In the genomic region with DNA sequence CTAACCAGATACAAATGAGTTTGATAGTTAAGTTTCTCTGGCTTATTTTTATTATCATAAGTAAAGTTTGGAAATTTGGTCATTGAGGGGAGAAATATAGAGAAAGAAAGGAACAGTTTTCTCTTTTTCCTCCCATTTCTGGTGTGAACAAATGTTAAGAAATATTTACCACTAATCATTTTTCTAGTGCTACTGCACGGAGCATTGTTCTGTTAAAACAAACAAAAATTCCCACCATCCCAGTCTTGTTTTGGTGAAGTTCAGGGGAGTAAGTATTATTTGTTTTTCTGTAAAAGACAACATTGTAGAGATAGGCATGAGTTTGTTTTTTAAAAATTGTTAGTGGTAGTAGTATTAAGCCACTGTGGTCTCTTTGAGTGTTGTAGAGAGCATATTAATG, we compare ENCODE assay signal across 8 cellular contexts.
DNase-seq lines count a peak whose midpoint lies in the region; ATAC-seq and TF ChIP-seq lines count a peak whose summit lies in the region.

No MANE protein-coding gene starts in this region.

- H3K9me3 ChIP-seq in BE2C (no peaks in the 10 kb centered on the region), SK-N-SH (no peaks in the 10 kb centered on the region), gastroesophageal sphincter (no peaks in the 10 kb centered on the region)

- no peak for ATAC-seq in gastroesophageal sphincter
- no peak for ATAC-seq in HG03108 (IDR thresholded peaks at IDR 0.05; ENCODE audit: unreplicated experiment)

- H3K27me3 ChIP-seq in BE2C (no peaks in the 10 kb centered on the region), SK-N-SH (ENCODE audit: insufficient read depth) (no peaks in the 10 kb centered on the region), gastroesophageal sphincter (no peaks in the 10 kb centered on the region), rectal smooth muscle tissue (ENCODE audit: control insufficient read depth, insufficient read depth, low read length) (no peaks in the 10 kb centered on the region)

- peak overlapping the region; percentile 76 for H3K4me2 ChIP-seq in SK-N-SH

- H3K4me1 ChIP-seq in BE2C: peaks cover 8% of the 10 kb centered on the region
- H3K4me1 ChIP-seq in SK-N-SH (ENCODE audit: control insufficient read depth in 1 of 2, insufficient read depth in 2 of 2, low read depth in 1 of 2, low read length in 1 of 2): peaks cover 0 to 18% of the 10 kb centered on the region in 2 experiments; a peak in 3 of 4 replicates
- H3K4me1 ChIP-seq in gastroesophageal sphincter: peaks cover 0 to 75% (median 6%) of the 10 kb centered on the region in 3 donors
- H3K4me1 ChIP-seq in rectal smooth muscle tissue (ENCODE audit: control insufficient read depth, insufficient read depth, low read length): no peaks in the 10 kb centered on the region

- WGBS in SK-N-SH (ENCODE audit: low lambda C conversion rate): 70% methylated on average over 1 of the region's 1 CpG
- WGBS in gastroesophageal sphincter (ENCODE audit: low coverage in 1 of 2), 2 donors: 0 to 5% methylated on average over 1 of the region's 1 CpG

- peak overlapping the region; percentile 58 for H3K9ac ChIP-seq in SK-N-SH
- no peak overlapping the region for H3K9ac ChIP-seq in rectal smooth muscle tissue (ENCODE audit: low read length)

- peak overlapping the region; percentile 57; the same call in 1 of the 2 replicates for H2AFZ ChIP-seq in SK-N-SH (ENCODE audit: low read depth)

- no peak for TF ChIP-seq EP300 in SK-N-SH (IDR thresholded peaks at IDR 0.05; ENCODE audit: borderline replicate concordance in 1 of 2, low read depth in 1 of 2, low read length in 1 of 2)
- no peak for TF ChIP-seq EP300 in gastroesophageal sphincter (IDR thresholded peaks at IDR 0.05)

- no peak for TF ChIP-seq POLR2A in gastroesophageal sphincter (IDR thresholded peaks at IDR 0.05)

- no peak for TF ChIP-seq CTCF in BE2C (IDR thresholded peaks at IDR 0.05; ENCODE audit: low read depth, low read length)
- no peak for TF ChIP-seq CTCF in SK-N-SH (IDR thresholded peaks at IDR 0.05)
- TF ChIP-seq CTCF in gastroesophageal sphincter (IDR thresholded peaks at IDR 0.05): no peak

- H3K36me3 ChIP-seq in BE2C: no peaks in the 10 kb centered on the region
- no peaks in the 10 kb centered on the region for H3K36me3 ChIP-seq in SK-N-SH (replicated peaks in 1 of 2; ENCODE audit: control insufficient read depth in 1 of 2, insufficient read depth in 2 of 2, low read length in 1 of 2)
- no peaks in the 10 kb centered on the region for H3K36me3 ChIP-seq in gastroesophageal sphincter
- H3K36me3 ChIP-seq in rectal smooth muscle tissue (ENCODE audit: control insufficient read depth, insufficient read depth, low read length): no peaks in the 10 kb centered on the region

- no peaks in the 10 kb centered on the region for H3K9me2 ChIP-seq in SK-N-SH

- no peaks in the 10 kb centered on the region for H4K20me1 ChIP-seq in SK-N-SH (ENCODE audit: insufficient read depth)

- H3K4me3 ChIP-seq in BE2C (ENCODE audit: low read depth, low read length) (peak overlapping the region; percentile 43), SK-N-SH (ENCODE audit: low read depth in 2 of 2, low read length in 1 of 2) (peak overlapping the region; percentile 37 to 57; a peak in 3 of 4 replicates), gastroesophageal sphincter (peak overlapping the region; percentile 47 to 69), rectal smooth muscle tissue (ENCODE audit: low read length) (peak overlapping the region; percentile 53)

- CTCF ChIA-PET in SK-N-SH (lab: Yijun Ruan, JAX): interaction anchor here (1.5 to 1.6 kb wide), 2 partner anchors 10 to 123 kb away, joined by 4 read pairs; no protein-coding TSS in a partner anchor

- H3K27ac ChIP-seq in SK-N-SH (ENCODE audit: low read depth in 2 of 2, low read length in 1 of 2): peak overlapping the region; percentile 14 to 81; a peak in 3 of 4 replicates
- H3K27ac ChIP-seq in gastroesophageal sphincter: peak overlapping the region; percentile 78 to 88 (median 82)
- peak overlapping the region; percentile 21 for H3K27ac ChIP-seq in rectal smooth muscle tissue (ENCODE audit: low read depth, low read length)

- POLR2A ChIA-PET in SK-N-SH (lab: Yijun Ruan, JAX): interaction anchor here (0.7 kb wide), 1 partner anchor 9 kb away, joined by 3 read pairs; no protein-coding TSS in a partner anchor

- no peak for TF ChIP-seq RAD21 in SK-N-SH (IDR thresholded peaks at IDR 0.05; ENCODE audit: low read length)

- peaks cover 29% of the 10 kb centered on the region for H3F3A ChIP-seq in SK-N-SH (replicated peaks; ENCODE audit: insufficient read depth)

- DNase-seq in BE2C (no peak), SK-N-SH (no peak), NCI-H2171 (lab: John Stamatoyannopoulos, UW) (no peak), NCI-H2029 treated with DMSO at 0.1 percent for 48 hours (lab: John Stamatoyannopoulos, UW) (no peak)
- no peak for DNase-seq in stimulated activated CD4-positive, alpha-beta T cell treated with anti-CD3 and anti-CD28 coated beads, Interleukin-15, amount 100 ng/mL, for 24 hours

- peaks cover 25% of the 10 kb centered on the region; the same call in 1 of the 2 replicates for H3K79me2 ChIP-seq in SK-N-SH (ENCODE audit: insufficient read depth)

TF ChIP-seq in SK-N-SH, 30 proteins besides CTCF, POLR2A, EP300 and RAD21:
- TF ChIP-seq SIN3A (IDR thresholded peaks at IDR 0.05; ENCODE audit: borderline replicate concordance, low read depth, low read length): no peak
- TF ChIP-seq, protein P1, sequence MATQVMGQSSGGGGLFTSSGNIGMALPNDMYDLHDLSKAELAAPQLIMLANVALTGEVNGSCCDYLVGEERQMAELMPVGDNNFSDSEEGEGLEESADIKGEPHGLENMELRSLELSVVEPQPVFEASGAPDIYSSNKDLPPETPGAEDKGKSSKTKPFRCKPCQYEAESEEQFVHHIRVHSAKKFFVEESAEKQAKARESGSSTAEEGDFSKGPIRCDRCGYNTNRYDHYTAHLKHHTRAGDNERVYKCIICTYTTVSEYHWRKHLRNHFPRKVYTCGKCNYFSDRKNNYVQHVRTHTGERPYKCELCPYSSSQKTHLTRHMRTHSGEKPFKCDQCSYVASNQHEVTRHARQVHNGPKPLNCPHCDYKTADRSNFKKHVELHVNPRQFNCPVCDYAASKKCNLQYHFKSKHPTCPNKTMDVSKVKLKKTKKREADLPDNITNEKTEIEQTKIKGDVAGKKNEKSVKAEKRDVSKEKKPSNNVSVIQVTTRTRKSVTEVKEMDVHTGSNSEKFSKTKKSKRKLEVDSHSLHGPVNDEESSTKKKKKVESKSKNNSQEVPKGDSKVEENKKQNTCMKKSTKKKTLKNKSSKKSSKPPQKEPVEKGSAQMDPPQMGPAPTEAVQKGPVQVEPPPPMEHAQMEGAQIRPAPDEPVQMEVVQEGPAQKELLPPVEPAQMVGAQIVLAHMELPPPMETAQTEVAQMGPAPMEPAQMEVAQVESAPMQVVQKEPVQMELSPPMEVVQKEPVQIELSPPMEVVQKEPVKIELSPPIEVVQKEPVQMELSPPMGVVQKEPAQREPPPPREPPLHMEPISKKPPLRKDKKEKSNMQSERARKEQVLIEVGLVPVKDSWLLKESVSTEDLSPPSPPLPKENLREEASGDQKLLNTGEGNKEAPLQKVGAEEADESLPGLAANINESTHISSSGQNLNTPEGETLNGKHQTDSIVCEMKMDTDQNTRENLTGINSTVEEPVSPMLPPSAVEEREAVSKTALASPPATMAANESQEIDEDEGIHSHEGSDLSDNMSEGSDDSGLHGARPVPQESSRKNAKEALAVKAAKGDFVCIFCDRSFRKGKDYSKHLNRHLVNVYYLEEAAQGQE (IDR thresholded peaks at IDR 0.05; ENCODE audit: low read depth, low read length): no peak

Comparison
In these comparisons a context has a peak if more than half of its experiments do, and no peak if none do; other contexts are left out.
1. H3K27ac ChIP-seq: peak in every context shown above with its lines; median percentile 82 in gastroesophageal sphincter; 48 in SK-N-SH; 21 in rectal smooth muscle tissue.